11 cellular contexts compared by ENCODE assay signal in genomic region chr6:100617633-100618348, GRCh38.
DNase-seq lines count a peak whose midpoint lies in the region; ATAC-seq and TF ChIP-seq lines count a peak whose summit lies in the region.
"Had no signal": no experiment of that assay in that cellular context is flagged by ENCODE, and none has a peak within 500 bp of the region (broad histone marks: within the 10 kb centered on the region; RNA-seq: fewer than 3 reads in every experiment).

No MANE protein-coding gene starts in this region.

- BruUV-seq in PC-9 (replicated peaks; lab: Mats Ljungman, UMichigan) = no TSS peak

- 0 out of 2 replicates have a peak overlapping the region, but pooled peaks have one; percentile 24 for H3K4me2 ChIP-seq in PC-9
- no peak overlapping the region for H3K4me2 ChIP-seq in hepatocyte

- intact Hi-C loops in PC-9 (cut with micrococcal nuclease; ENCODE audit: unreplicated experiment) = no loop called here

- no peak overlapping the region for H3K4me3 ChIP-seq in PC-9
- H3K4me3 ChIP-seq in hepatocyte = no peak overlapping the region
- H3K4me3 ChIP-seq: left lung had no signal

- H3K36me3 Mint-ChIP-seq in neural crest cell (ENCODE audit: low read depth) = peaks cover 12% of the 10 kb centered on the region

- peak in 1 of 2 experiments; percentile 49 for DNase-seq in PC-9
- no peak for DNase-seq in neural crest cell (ENCODE audit: low read depth, low spot score)
- no peak for DNase-seq in ACHN
- no peak for DNase-seq in NCI-H1694 (lab: John Stamatoyannopoulos, UW)
- DNase-seq in NCI-H526 (lab: John Stamatoyannopoulos, UW) = no peak
- no peak for DNase-seq in hepatocyte (ENCODE audit: low spot score)
- DNase-seq: endodermal cell, left lung, T-helper 2 cell had no signal

- H3K9me2 ChIP-seq in PC-9 (ENCODE audit: insufficient read depth) (no peaks in the 10 kb centered on the region), hepatocyte (replicated peaks; ENCODE audit: insufficient read depth) (no peaks in the 10 kb centered on the region)

- H3K36me3 ChIP-seq in PC-9 (ENCODE audit: low read depth) (peaks cover 3% of the 10 kb centered on the region; the same call in 1 of the 2 replicates), hepatocyte (replicated peaks; ENCODE audit: insufficient read depth, low read depth) (no peaks in the 10 kb centered on the region)

- peaks cover 10% of the 10 kb centered on the region for H3K4me1 ChIP-seq in PC-9 (replicated peaks; ENCODE audit: insufficient read depth)
- no peaks in the 10 kb centered on the region for H3K4me1 ChIP-seq in hepatocyte (ENCODE audit: insufficient read depth)
- H3K4me1 ChIP-seq: left lung had no signal

- 0 out of 2 replicates have a peak overlapping the region, but pooled peaks have one; percentile 4 for H3K27ac ChIP-seq in PC-9
- H3K27ac ChIP-seq in hepatocyte = no peak overlapping the region
- H3K27ac ChIP-seq: left lung had no signal

- H3K9me3 Mint-ChIP-seq in neural crest cell = peaks cover 4% of the 10 kb centered on the region

- no peaks in the 10 kb centered on the region for H3K27me3 Mint-ChIP-seq in neural crest cell (ENCODE audit: low read depth)

- H2AFZ ChIP-seq in PC-9 (no peak overlapping the region), hepatocyte (no peak overlapping the region)

- H4K20me1 ChIP-seq in PC-9 (ENCODE audit: insufficient read depth) (no peaks in the 10 kb centered on the region), hepatocyte (ENCODE audit: insufficient read depth, poor library complexity, severe bottlenecking) (no peaks in the 10 kb centered on the region)

- no peaks in the 10 kb centered on the region for H3K9me3 ChIP-seq in PC-9 (ENCODE audit: insufficient read depth, low read depth)
- H3K9me3 ChIP-seq in hepatocyte (ENCODE audit: low read depth) = no peaks in the 10 kb centered on the region
- H3K9me3 ChIP-seq: left lung had no signal

- no peak overlapping the region for H3K4me3 Mint-ChIP-seq in neural crest cell
- H3K4me3 Mint-ChIP-seq: endodermal cell had no signal

- H3K79me2 ChIP-seq in PC-9 (ENCODE audit: low read depth) = no peaks in the 10 kb centered on the region
- H3K79me2 ChIP-seq in hepatocyte = no peaks in the 10 kb centered on the region

- peak; percentile 70 for ATAC-seq in GM19452 (IDR thresholded peaks at IDR 0.05; ENCODE audit: unreplicated experiment)
- peak; percentile 73 for ATAC-seq in HG03060 (IDR thresholded peaks at IDR 0.05; ENCODE audit: low read depth, unreplicated experiment)
- ATAC-seq: left lung had no signal

- WGBS in hepatocyte (ENCODE audit: low lambda C conversion rate, missing lambda C conversion rate) = 70% methylated on average over 4 of the region's 4 CpGs

- peak overlapping the region; percentile 52 for H3K27ac Mint-ChIP-seq in neural crest cell (ENCODE audit: unreplicated experiment)
- H3K27ac Mint-ChIP-seq: endodermal cell had no signal

- CTCF ChIA-PET in PC-9 (lab: Charles Lee) = no interaction called here

- TF ChIP-seq CTCF in PC-9 (conservative IDR thresholded peaks at IDR 0.05) (no peak), neural crest cell (conservative IDR thresholded peaks at IDR 0.05) (no peak), hepatocyte (IDR thresholded peaks at IDR 0.05; ENCODE audit: poor library complexity) (no peak)

- H3F3A ChIP-seq in PC-9 (ENCODE audit: insufficient read depth, low read depth) = no peaks in the 10 kb centered on the region

- POLR2A ChIA-PET in PC-9 (lab: Charles Lee; ENCODE audit: unreplicated experiment) = no interaction called here

- in situ Hi-C loops in ACHN (cut with HindIII; ENCODE audit: low pct_ligation_motif_present, low pct_unique_long_range_greater_than_20kb, low sequenced_read_pairs) = no loop called here

- no peaks in the 10 kb centered on the region for H3K27me3 ChIP-seq in PC-9 (ENCODE audit: insufficient read depth, low read depth)
- no peaks in the 10 kb centered on the region for H3K27me3 ChIP-seq in hepatocyte
- H3K27me3 ChIP-seq: left lung had no signal

- no peaks in the 10 kb centered on the region for H3K4me1 Mint-ChIP-seq in neural crest cell
- H3K4me1 Mint-ChIP-seq: endodermal cell had no signal
